13 cellular contexts compared by ENCODE assay signal in the genomic region with DNA sequence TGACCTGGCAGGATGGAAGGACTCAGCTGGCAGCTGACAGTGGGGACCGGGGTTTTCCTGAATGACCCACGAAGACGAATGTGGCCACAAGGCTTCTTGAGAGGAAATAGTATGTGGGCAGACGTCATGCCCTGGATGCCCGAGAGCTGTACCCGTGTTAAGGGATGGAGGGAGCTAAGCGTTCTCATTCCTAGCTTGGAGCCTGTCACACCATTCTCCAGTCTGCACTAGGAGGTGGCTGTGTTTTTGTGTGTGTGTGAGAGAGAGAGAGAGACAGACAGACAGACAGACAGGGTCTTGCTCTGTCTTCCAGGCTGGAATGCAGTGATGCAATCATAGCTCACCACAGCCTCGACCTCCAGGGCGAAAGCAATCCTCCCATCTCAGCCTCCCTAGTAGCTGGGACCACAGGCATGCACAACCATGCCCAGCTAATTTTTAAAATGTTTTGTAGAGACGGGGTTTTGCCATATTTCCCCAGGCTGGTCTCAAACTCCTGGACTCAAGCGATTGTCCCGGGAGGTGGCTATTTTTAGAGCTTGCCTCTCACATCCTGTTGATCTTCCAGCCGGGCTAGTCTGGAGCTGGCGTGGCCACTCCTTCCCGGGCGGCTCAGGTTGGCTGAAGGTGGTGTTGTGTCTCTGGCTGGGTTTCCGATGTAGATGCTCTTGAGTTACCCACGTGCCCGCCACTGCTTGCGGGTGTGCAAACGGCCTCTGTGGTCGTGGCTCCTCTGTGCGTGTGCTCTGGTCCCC. TPM values are rescaled to one million over a fixed set of nuclear protein-coding genes. Genes with fewer than 3 reads are reported as not detected.
DNase-seq lines count a peak whose midpoint lies in the region; FAIRE-seq and TF ChIP-seq lines count a peak whose summit lies in the region.
"Had no signal": no experiment of that assay in that cellular context is flagged by ENCODE, and none has a peak within 500 bp of the region (broad histone marks: within the 10 kb centered on the region; RNA-seq: fewer than 3 reads in every experiment).

No MANE protein-coding gene starts in this region.

- TF ChIP-seq POLR2A in GM12892 (IDR thresholded peaks at IDR 0.05; ENCODE audit: low read depth, low read length) = no peak
- TF ChIP-seq POLR2A in NB4 (IDR thresholded peaks at IDR 0.05; ENCODE audit: extremely low read depth, insufficient read length) = no peak

- no peak for TF ChIP-seq CTCF in NB4 (IDR thresholded peaks at IDR 0.05; ENCODE audit: low read depth, low read length)
- no peak for TF ChIP-seq CTCF in osteoblast (IDR thresholded peaks at IDR 0.05; ENCODE audit: extremely low read depth, low read depth, low read length)
- TF ChIP-seq CTCF in RWPE1 (conservative IDR thresholded peaks at IDR 0.05; ENCODE audit: low read depth) = no peak

- no peak overlapping the region for H3K4ac ChIP-seq in mesendoderm (ENCODE audit: low read depth, low read length)

- H3K4me1 ChIP-seq in osteoblast (ENCODE audit: insufficient read depth, low read length) = peaks cover 26% of the 10 kb centered on the region
- no peaks in the 10 kb centered on the region for H3K4me1 ChIP-seq in mesendoderm (ENCODE audit: control insufficient read depth, low read depth, low read length)

- H2AK5ac ChIP-seq in mesendoderm (ENCODE audit: low read length) = no peak overlapping the region

- DNase-seq in GM12892 (ENCODE audit: insufficient read length) = no peak
- peak; percentile 54 for DNase-seq in NB4 (ENCODE audit: low read depth)
- peak; percentile 33 for DNase-seq in dermis blood vessel endothelial cell
- peak; percentile 92 for DNase-seq in osteoblast (ENCODE audit: insufficient read length, low spot score, missing footprints)
- DNase-seq in mesendoderm = no peak
- no peak for DNase-seq in NCI-H446 treated with DMSO at 0.1 percent for 48 hours (lab: John Stamatoyannopoulos, UW)
- DNase-seq in RWPE1 (ENCODE audit: low spot score) = no peak
- DNase-seq: activated B cell treated with CpG ODN at 0.5 μM for 24 hours, body of pancreas, DMS79 treated with DMSO at 0.1 percent for 48 hours, MV-4-11, NCI-H510A treated with DMSO at 0.1 percent for 48 hours, Right ventricle myocardium superior had no signal

- H3K9ac ChIP-seq in mesendoderm (ENCODE audit: low read length) = no peak overlapping the region

- no CpG with 5 or more reads among the region's 23 CpGs for WGBS in mesendoderm (ENCODE audit: extremely low coverage, insufficient coverage, low lambda C conversion rate)

- no peak overlapping the region for H4K5ac ChIP-seq in mesendoderm (ENCODE audit: low read length)

- no peak overlapping the region for H2AFZ ChIP-seq in osteoblast (ENCODE audit: low read length)

- H2BK5ac ChIP-seq in mesendoderm (ENCODE audit: low read length) = no peak overlapping the region

- CTCF ChIA-PET in RWPE1 (lab: Yijun Ruan, JAX) = interaction anchor here (0.9 to 1.4 kb wide), 4 partner anchors 9 to 29 kb away, joined by 3 to 9 read pairs (median 6); no protein-coding TSS in a partner anchor

- H3K27ac ChIP-seq in osteoblast (ENCODE audit: low read depth, low read length) (no peak overlapping the region), mesendoderm (ENCODE audit: low read depth, low read length) (no peak overlapping the region), RWPE1 (no peak overlapping the region)
- H3K27ac ChIP-seq: body of pancreas had no signal

- H3K4me2 ChIP-seq in osteoblast (ENCODE audit: insufficient read depth, low read length) = peak overlapping the region; percentile 7
- no peak overlapping the region for H3K4me2 ChIP-seq in mesendoderm (ENCODE audit: low read length)

- no peak overlapping the region for H2BK15ac ChIP-seq in mesendoderm (replicated peaks; ENCODE audit: low read depth)

- H3K79me2 ChIP-seq in osteoblast (ENCODE audit: insufficient read depth, low read length) = no peaks in the 10 kb centered on the region
- no peaks in the 10 kb centered on the region for H3K79me2 ChIP-seq in mesendoderm (ENCODE audit: control insufficient read depth, insufficient read depth, low read length)

- H2BK120ac ChIP-seq in mesendoderm (ENCODE audit: low read depth, low read length) = no peak overlapping the region

- no peak overlapping the region for H3K23ac ChIP-seq in mesendoderm (ENCODE audit: low read length)

- POLR2A ChIA-PET in RWPE1 (lab: Yijun Ruan, JAX; ENCODE audit: low non-redundant PET) = no interaction called here

- no peaks in the 10 kb centered on the region for H3K36me3 ChIP-seq in osteoblast (ENCODE audit: insufficient read depth, low read length)
- no peaks in the 10 kb centered on the region for H3K36me3 ChIP-seq in mesendoderm (ENCODE audit: control insufficient read depth, insufficient read depth, low read length)

- peak; percentile 73 for FAIRE-seq in GM12892 (lab: Jason Lieb, UNC)

- peaks cover 7% of the 10 kb centered on the region for H4K20me1 ChIP-seq in osteoblast (ENCODE audit: insufficient read depth, low read length)

- no peaks in the 10 kb centered on the region for H3K9me3 ChIP-seq in osteoblast (ENCODE audit: low read depth, low read length)
- H3K9me3 ChIP-seq: body of pancreas had no signal

- no peak overlapping the region for H3K56ac ChIP-seq in mesendoderm (ENCODE audit: low read length)

- no peak overlapping the region for H3K4me3 ChIP-seq in NB4 (ENCODE audit: low read depth, low read length)
- H3K4me3 ChIP-seq in osteoblast (ENCODE audit: insufficient read depth, low read length) = no peak overlapping the region
- no peak overlapping the region for H3K4me3 ChIP-seq in mesendoderm (ENCODE audit: low read length)
- H3K4me3 ChIP-seq: body of pancreas had no signal

- H3K27me3 ChIP-seq in osteoblast (ENCODE audit: insufficient read depth, low read length) (peaks cover 23% of the 10 kb centered on the region), mesendoderm (ENCODE audit: insufficient read depth, low read length, poor library complexity) (peaks cover 12% of the 10 kb centered on the region)

- no peak overlapping the region for H4K8ac ChIP-seq in mesendoderm (ENCODE audit: low read depth, low read length)

- H3K18ac ChIP-seq in mesendoderm (ENCODE audit: low read length) = no peak overlapping the region

- no peaks in the 10 kb centered on the region for H3K79me1 ChIP-seq in mesendoderm (ENCODE audit: low read length)

RNA-seq across cellular contexts. Expression of a gene that starts 2.1 kb away (rescaled TPM):
- polyA plus RNA-seq in GM12892 (2012; ENCODE audit: missing spikeins) = 1.4 TPM
- total RNA-seq in dermis blood vessel endothelial cell = under 0.01 TPM in 2 replicates
- total RNA-seq in osteoblast = 2.1 and 2.5 TPM in 2 replicates
- polyA plus RNA-seq in mesendoderm (2013, experiment 1 of 2) = 0.28 TPM
- polyA plus RNA-seq in mesendoderm (2013, experiment 2 of 2) = 0.34 TPM
- total RNA-seq: body of pancreas had no signal

RNA-seq across cellular contexts. Expression of a gene that starts 58.3 kb away (rescaled TPM):
- 4.7 TPM for polyA plus RNA-seq in GM12892 (2012; ENCODE audit: missing spikeins)
- total RNA-seq in dermis blood vessel endothelial cell = 72.8 and 159 TPM in 2 replicates
- 28.3 and 29.0 TPM in 2 replicates for total RNA-seq in osteoblast
- 98.9 TPM for polyA plus RNA-seq in mesendoderm (2013, experiment 1 of 2)
- polyA plus RNA-seq in mesendoderm (2013, experiment 2 of 2) = 97.0 TPM

Comparison
In these comparisons a context has a peak if more than half of its experiments do, and no peak if none do; other contexts are left out.
1. DNase-seq: peak in NB4 (single experiment), dermis blood vessel endothelial cell (single experiment) and osteoblast (single experiment); none in GM12892 (single experiment), mesendoderm (single experiment), NCI-H446 treated with DMSO at 0.1 percent for 48 hours (single experiment) and RWPE1 (single experiment).